In genomic region chr9:128152781-128153116, GRCh38 we compare ENCODE assay signal across 33 cellular contexts. TPM values are rescaled to one million over a fixed set of nuclear protein-coding genes. Genes with fewer than 3 reads are reported as not detected.
"Had no signal": no experiment of that assay in that cellular context is flagged by ENCODE, and none has a peak within 500 bp of the region (broad histone marks: within the 10 kb centered on the region; RNA-seq: fewer than 3 reads in every experiment).

No MANE protein-coding gene starts in this region.

- H3K36me3 Mint-ChIP-seq: activated naive CD4-positive, alpha-beta T cell treated with anti-CD3 and anti-CD28 coated beads, Interleukin-2, amount 10 ng/mL, durations not matched to agents 7 days and 5 days; activated naive CD8-positive, alpha-beta T cell treated with anti-CD3 and anti-CD28 coated beads, Interleukin-2, amount 10 ng/mL, durations not matched to agents 7 days and 5 days; mesothelial cell of epicardium; naive B cell; stimulated activated naive B cell treated with anti-CD40 and anti-IgM and Interleukin-4, amounts not matched to agents 10 μg/mL and 1 μg/mL and 100 μg/mL, for 72 hours had no signal

- DNase-seq: activated CD4-positive, alpha-beta T cell treated with anti-CD3 and anti-CD28 coated beads for 48 hours; activated CD4-positive, alpha-beta T cell treated with anti-CD3 and anti-CD28 coated beads, Interleukin-2, amount 50 U/mL, for 48 hours; activated CD8-positive, alpha-beta memory T cell treated with anti-CD3 and anti-CD28 coated beads for 24 hours; activated gamma-delta T cell; activated naive CD4-positive, alpha-beta T cell treated with anti-CD3 and anti-CD28 coated beads, Interleukin-2, amount 10 ng/mL, durations not matched to agents 7 days and 5 days; activated naive CD8-positive, alpha-beta T cell treated with anti-CD3 and anti-CD28 coated beads, Interleukin-2, amount 10 ng/mL, durations not matched to agents 7 days and 5 days; amniotic stem cell; dermis blood vessel endothelial cell; effector CD4-positive, alpha-beta T cell; esophagus squamous epithelium; foreskin melanocyte; mammary epithelial cell; naive B cell; sigmoid colon; stimulated activated CD4-positive, alpha-beta T cell treated with anti-CD3 and anti-CD28 coated beads, Interleukin-15, amount 100 ng/mL, for 24 hours; stimulated activated CD4-positive, alpha-beta T cell treated with anti-CD3 and anti-CD28 coated beads, Interleukin-2, amount 100 ng/mL, for 24 hours; stimulated activated naive B cell treated with anti-CD40 and anti-IgM and Interleukin-4, amounts not matched to agents 10 μg/mL and 1 μg/mL and 100 μg/mL, for 72 hours; stomach; T-helper 17 cell; T1000; thyroid gland; WERI-Rb-1 had no signal

- H3K4me2 ChIP-seq: smooth muscle cell had no signal

- H3K27me3 Mint-ChIP-seq: activated naive CD8-positive, alpha-beta T cell treated with anti-CD3 and anti-CD28 coated beads, Interleukin-2, amount 10 ng/mL, durations not matched to agents 7 days and 5 days; central memory CD8-positive, alpha-beta T cell; T-helper 17 cell had no signal

- H3K4me1 Mint-ChIP-seq: activated naive CD4-positive, alpha-beta T cell treated with anti-CD3 and anti-CD28 coated beads, Interleukin-2, amount 10 ng/mL, durations not matched to agents 7 days and 5 days; central memory CD8-positive, alpha-beta T cell had no signal

- H3K4me3 ChIP-seq: esophagus squamous epithelium, heart right ventricle, left lung, sigmoid colon, smooth muscle cell, stomach, thyroid gland, upper lobe of left lung, vagina had no signal

- H3K4me3 Mint-ChIP-seq: activated naive CD4-positive, alpha-beta T cell treated with anti-CD3 and anti-CD28 coated beads, Interleukin-2, amount 10 ng/mL, durations not matched to agents 7 days and 5 days; activated naive CD8-positive, alpha-beta T cell treated with anti-CD3 and anti-CD28 coated beads, Interleukin-2, amount 10 ng/mL, durations not matched to agents 7 days and 5 days; central memory CD8-positive, alpha-beta T cell; mesothelial cell of epicardium; naive B cell; neural crest cell; stimulated activated naive B cell treated with anti-CD40 and anti-IgM and Interleukin-4, amounts not matched to agents 10 μg/mL and 1 μg/mL and 100 μg/mL, for 72 hours; T-helper 17 cell had no signal

- H3K9me3 Mint-ChIP-seq: activated naive CD4-positive, alpha-beta T cell treated with anti-CD3 and anti-CD28 coated beads, Interleukin-2, amount 10 ng/mL, durations not matched to agents 7 days and 5 days; activated naive CD8-positive, alpha-beta T cell treated with anti-CD3 and anti-CD28 coated beads, Interleukin-2, amount 10 ng/mL, durations not matched to agents 7 days and 5 days; central memory CD8-positive, alpha-beta T cell; mesothelial cell of epicardium; naive B cell; neural crest cell; stimulated activated naive B cell treated with anti-CD40 and anti-IgM and Interleukin-4, amounts not matched to agents 10 μg/mL and 1 μg/mL and 100 μg/mL, for 72 hours had no signal

- H3K9me3 ChIP-seq: esophagus squamous epithelium, heart right ventricle, left lung, sigmoid colon, stomach, thyroid gland, upper lobe of left lung, vagina had no signal

- ATAC-seq: activated CD4-positive, CD25-positive, alpha-beta regulatory T cell treated with anti-CD3 and anti-CD28 coated beads, Interleukin-2, amount 50 U/mL, for 24 hours; heart right ventricle; left lung; stimulated activated naive B cell treated with anti-CD40 and anti-IgM and Interleukin-4, amounts not matched to agents 10 μg/mL and 1 μg/mL and 100 μg/mL, for 72 hours; T-helper 17 cell had no signal

- H3K27ac Mint-ChIP-seq: activated naive CD4-positive, alpha-beta T cell treated with anti-CD3 and anti-CD28 coated beads, Interleukin-2, amount 10 ng/mL, durations not matched to agents 7 days and 5 days; activated naive CD8-positive, alpha-beta T cell treated with anti-CD3 and anti-CD28 coated beads, Interleukin-2, amount 10 ng/mL, durations not matched to agents 7 days and 5 days; mesothelial cell of epicardium; stimulated activated naive B cell treated with anti-CD40 and anti-IgM and Interleukin-4, amounts not matched to agents 10 μg/mL and 1 μg/mL and 100 μg/mL, for 72 hours; T-helper 17 cell had no signal

- H3K27me3 ChIP-seq: esophagus squamous epithelium, heart right ventricle, left lung, sigmoid colon, stomach, thyroid gland, upper lobe of left lung, vagina had no signal

- H3K36me3 ChIP-seq: esophagus squamous epithelium, heart right ventricle, left lung, sigmoid colon, stomach, thyroid gland, upper lobe of left lung, vagina, WERI-Rb-1 had no signal

- H3K27ac ChIP-seq: heart right ventricle, sigmoid colon, thyroid gland, upper lobe of left lung, vagina, WERI-Rb-1 had no signal

- FAIRE-seq: colon had no signal

RNA-seq across cellular contexts. Expression of gene LCN2, which starts 3.5 kb away (rescaled TPM):
- total RNA-seq: activated naive CD8-positive, alpha-beta T cell treated with anti-CD3 and anti-CD28 coated beads, Interleukin-2, amount 10 ng/mL, durations not matched to agents 7 days and 5 days; dermis blood vessel endothelial cell; glomerular endothelial cell; mesothelial cell of epicardium; neural crest cell; sigmoid colon; smooth muscle cell had no signal
- polyA plus RNA-seq: smooth muscle cell had no signal
